ENCODE assay signal across 2 cellular contexts in the genomic region with DNA sequence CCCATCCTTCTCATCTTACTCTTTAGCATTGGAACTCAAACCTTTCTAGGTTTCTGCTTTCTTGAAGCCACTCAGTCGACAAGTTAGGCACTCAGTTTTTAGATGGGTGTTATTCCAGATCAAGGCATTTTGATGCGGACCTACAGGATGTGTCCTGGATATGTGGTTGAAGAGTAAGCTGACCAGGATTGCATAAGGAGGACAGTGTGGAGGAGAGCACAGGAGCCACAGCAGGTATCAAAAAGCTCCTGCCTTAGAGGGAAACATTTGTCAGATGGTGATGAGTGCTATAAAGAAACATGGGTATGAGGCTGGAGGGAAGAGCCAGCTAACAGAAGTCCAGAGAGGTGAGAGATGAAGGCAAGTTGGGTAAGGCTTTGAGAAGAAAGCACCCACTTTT.
TF ChIP-seq lines count a peak whose summit lies in the region.

No MANE protein-coding gene starts in this region.

TF ChIP-seq in SK-N-SH, 30 proteins besides CTCF, POLR2A, EP300 and RAD21 (continued from another document):
- TF ChIP-seq, protein P1, sequence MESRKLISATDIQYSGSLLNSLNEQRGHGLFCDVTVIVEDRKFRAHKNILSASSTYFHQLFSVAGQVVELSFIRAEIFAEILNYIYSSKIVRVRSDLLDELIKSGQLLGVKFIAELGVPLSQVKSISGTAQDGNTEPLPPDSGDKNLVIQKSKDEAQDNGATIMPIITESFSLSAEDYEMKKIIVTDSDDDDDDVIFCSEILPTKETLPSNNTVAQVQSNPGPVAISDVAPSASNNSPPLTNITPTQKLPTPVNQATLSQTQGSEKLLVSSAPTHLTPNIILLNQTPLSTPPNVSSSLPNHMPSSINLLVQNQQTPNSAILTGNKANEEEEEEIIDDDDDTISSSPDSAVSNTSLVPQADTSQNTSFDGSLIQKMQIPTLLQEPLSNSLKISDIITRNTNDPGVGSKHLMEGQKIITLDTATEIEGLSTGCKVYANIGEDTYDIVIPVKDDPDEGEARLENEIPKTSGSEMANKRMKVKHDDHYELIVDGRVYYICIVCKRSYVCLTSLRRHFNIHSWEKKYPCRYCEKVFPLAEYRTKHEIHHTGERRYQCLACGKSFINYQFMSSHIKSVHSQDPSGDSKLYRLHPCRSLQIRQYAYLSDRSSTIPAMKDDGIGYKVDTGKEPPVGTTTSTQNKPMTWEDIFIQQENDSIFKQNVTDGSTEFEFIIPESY (IDR thresholded peaks at IDR 0.05; ENCODE audit: borderline replicate concordance, low read depth) = no peak
- TF ChIP-seq FOXJ3 (CRISPR knock-in tag; IDR thresholded peaks at IDR 0.05) = no peak
- TF ChIP-seq ELF1 (IDR thresholded peaks at IDR 0.05) = no peak
- TF ChIP-seq GATA2 (CRISPR knock-in tag; IDR thresholded peaks at IDR 0.05) = no peak
- no peak for TF ChIP-seq GABPA (IDR thresholded peaks at IDR 0.05; ENCODE audit: low read depth)
- TF ChIP-seq EZH2phosphoT487 (IDR thresholded peaks at IDR 0.05; ENCODE audit: borderline replicate concordance, low read depth) = no peak
- TF ChIP-seq, protein P2, sequence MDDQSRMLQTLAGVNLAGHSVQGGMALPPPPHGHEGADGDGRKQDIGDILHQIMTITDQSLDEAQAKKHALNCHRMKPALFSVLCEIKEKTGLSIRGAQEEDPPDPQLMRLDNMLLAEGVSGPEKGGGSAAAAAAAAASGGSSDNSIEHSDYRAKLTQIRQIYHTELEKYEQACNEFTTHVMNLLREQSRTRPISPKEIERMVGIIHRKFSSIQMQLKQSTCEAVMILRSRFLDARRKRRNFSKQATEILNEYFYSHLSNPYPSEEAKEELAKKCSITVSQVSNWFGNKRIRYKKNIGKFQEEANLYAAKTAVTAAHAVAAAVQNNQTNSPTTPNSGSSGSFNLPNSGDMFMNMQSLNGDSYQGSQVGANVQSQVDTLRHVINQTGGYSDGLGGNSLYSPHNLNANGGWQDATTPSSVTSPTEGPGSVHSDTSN (IDR thresholded peaks at IDR 0.05) = no peak

TF ChIP-seq in HCT116, 20 proteins besides CTCF, POLR2A, EP300 and RAD21 (continued from another document):
- TF ChIP-seq EZH2phosphoT487 (IDR thresholded peaks at IDR 0.05; ENCODE audit: borderline replicate concordance) (no peak), FOSL1 (IDR thresholded peaks at IDR 0.05; ENCODE audit: low read depth) (no peak), SRF (IDR thresholded peaks at IDR 0.05; ENCODE audit: low read depth) (no peak), YY1 (IDR thresholded peaks at IDR 0.05; ENCODE audit: extremely low read depth, insufficient replicate concordance, low read depth, low read length) (no peak), CBX3 (IDR thresholded peaks at IDR 0.05; ENCODE audit: low read depth) (no peak)
